ENCODE assay signal across 16 cellular contexts in genomic region chr1:236108027-236108648, GRCh38.
"Had no signal": no experiment of that assay in that cellular context is flagged by ENCODE, and none has a peak within 500 bp of the region (broad histone marks: within the 10 kb centered on the region; RNA-seq: fewer than 3 reads in every experiment).

No MANE protein-coding gene starts in this region.

- H3K4me3 Mint-ChIP-seq: activated CD8-positive, alpha-beta memory T cell treated with anti-CD3 and anti-CD28 coated beads, Interleukin-2, amount 10 ng/mL, durations not matched to agents 7 days and 5 days; activated naive CD8-positive, alpha-beta T cell; activated T-cell treated with anti-CD3 and anti-CD28 coated beads, Interleukin-2, amount 50 U/mL, for 24 hours; naive B cell; stimulated activated effector memory CD8-positive, alpha-beta T cell treated with anti-CD3 and anti-CD28 coated beads, Interleukin-12 subunit alpha, Interleukin-12 subunit beta, amount 100 ng/mL, for 72 hours had no signal

- H3K9me3 Mint-ChIP-seq: activated T-cell treated with anti-CD3 and anti-CD28 coated beads, Interleukin-2, amount 50 U/mL, for 24 hours; naive B cell; stimulated activated effector memory CD8-positive, alpha-beta T cell treated with anti-CD3 and anti-CD28 coated beads, Interleukin-12 subunit alpha, Interleukin-12 subunit beta, amount 100 ng/mL, for 72 hours had no signal

- H3K27me3 ChIP-seq: pancreas, right atrium auricular region, uterus had no signal

- H3K4me1 ChIP-seq: pancreas, tibial artery, uterus had no signal

- DNase-seq: activated CD4-positive, alpha-beta T cell treated with anti-CD3 and anti-CD28 coated beads for 1 hour; activated CD4-positive, alpha-beta T cell treated with anti-CD3 and anti-CD28 coated beads, Interleukin-2, amount 50 U/mL, for 48 hours; activated CD8-positive, alpha-beta memory T cell treated with anti-CD3 and anti-CD28 coated beads, Interleukin-2, amount 10 ng/mL, durations not matched to agents 7 days and 5 days; activated effector memory CD4-positive, alpha-beta T cell treated with Interleukin-2 at 50 U/mL for 16 hours; activated T-cell treated with anti-CD3 and anti-CD28 coated beads, Interleukin-2, amount 50 U/mL, for 24 hours; anterior cingulate cortex; glutamatergic neuron; left cardiac atrium; naive B cell; pancreas; tibial artery; uterus had no signal

- H3K36me3 Mint-ChIP-seq: activated CD8-positive, alpha-beta memory T cell treated with anti-CD3 and anti-CD28 coated beads, Interleukin-2, amount 10 ng/mL, durations not matched to agents 7 days and 5 days; activated naive CD8-positive, alpha-beta T cell; naive B cell; stimulated activated effector memory CD8-positive, alpha-beta T cell treated with anti-CD3 and anti-CD28 coated beads, Interleukin-12 subunit alpha, Interleukin-12 subunit beta, amount 100 ng/mL, for 72 hours had no signal

- H3K27ac Mint-ChIP-seq: activated CD8-positive, alpha-beta memory T cell treated with anti-CD3 and anti-CD28 coated beads, Interleukin-2, amount 10 ng/mL, durations not matched to agents 7 days and 5 days; activated naive CD8-positive, alpha-beta T cell; activated T-cell treated with anti-CD3 and anti-CD28 coated beads, Interleukin-2, amount 50 U/mL, for 24 hours; stimulated activated effector memory CD8-positive, alpha-beta T cell treated with anti-CD3 and anti-CD28 coated beads, Interleukin-12 subunit alpha, Interleukin-12 subunit beta, amount 100 ng/mL, for 72 hours had no signal

- H3K36me3 ChIP-seq: pancreas, right atrium auricular region, tibial artery, uterus had no signal

- H3K27ac ChIP-seq: pancreas, right atrium auricular region, tibial artery, uterus had no signal

- H3K4me3 ChIP-seq: lung, pancreas, right atrium auricular region, tibial artery, uterus had no signal

- H3K9me3 ChIP-seq: pancreas, right atrium auricular region, tibial artery, uterus had no signal
